1 cellular context compared by ENCODE assay signal in genomic region chr17:28434326-28434725, GRCh38. TPM values are rescaled to one million over a fixed set of nuclear protein-coding genes. Genes with fewer than 3 reads are reported as not detected.
"Had no signal": no experiment of that assay in that cellular context is flagged by ENCODE, and none has a peak within 500 bp of the region (broad histone marks: within the 10 kb centered on the region; RNA-seq: fewer than 3 reads in every experiment).

No MANE protein-coding gene starts in this region.

RNA-seq across cellular contexts. Expression of gene SLC13A2, which starts 39.1 kb away (rescaled TPM):
- total RNA-seq: G401 had no signal
